In the genomic region with DNA sequence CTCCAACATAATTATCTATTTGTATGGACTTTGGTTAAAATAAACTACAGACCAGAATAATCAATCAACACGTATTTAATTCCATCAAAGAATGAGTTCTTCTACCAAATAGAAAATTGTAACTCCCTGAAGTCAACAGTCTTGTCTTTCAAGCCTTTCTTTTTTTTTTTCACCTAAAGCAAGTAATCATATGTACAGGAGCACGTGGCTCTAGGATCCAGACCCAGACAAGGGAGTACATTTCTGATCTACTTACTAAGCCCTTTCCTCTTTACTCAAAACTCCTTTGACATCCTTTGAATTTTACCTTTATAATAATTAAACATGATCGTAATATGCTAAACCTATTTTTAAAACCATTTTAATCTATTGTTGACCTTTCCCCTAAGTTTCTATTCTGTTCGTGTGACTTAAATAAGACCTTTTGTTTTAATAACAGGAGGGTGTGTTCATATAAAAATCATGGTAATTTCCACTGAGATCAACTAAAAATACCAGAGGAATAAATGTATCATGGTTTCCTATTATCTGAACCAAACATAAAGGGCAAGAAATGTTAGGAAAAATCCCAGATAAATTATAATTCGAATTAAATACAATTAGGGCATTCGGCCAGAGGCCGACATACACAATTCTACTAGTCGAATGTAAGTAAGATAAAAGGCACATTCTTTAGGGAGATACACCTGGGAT, we compare ENCODE assay signal across 2 cellular contexts.
TF ChIP-seq lines count a peak whose summit lies in the region.

No MANE protein-coding gene starts in this region.

TF ChIP-seq in SK-N-SH, 30 proteins besides CTCF, POLR2A, EP300 and RAD21 (continued from another document):
- TF ChIP-seq TEAD4 (IDR thresholded peaks at IDR 0.05; ENCODE audit: borderline replicate concordance, insufficient read depth) (no peak), RXRA (IDR thresholded peaks at IDR 0.05; ENCODE audit: borderline replicate concordance, low read depth) (no peak), MEF2A (IDR thresholded peaks at IDR 0.05; ENCODE audit: borderline replicate concordance, low read depth) (no peak), JUND (IDR thresholded peaks at IDR 0.05) (no peak), GATA2 (CRISPR knock-in tag; IDR thresholded peaks at IDR 0.05) (no peak), RCOR1 (IDR thresholded peaks at IDR 0.05; ENCODE audit: low read length) (no peak), NRF1 (IDR thresholded peaks at IDR 0.05; ENCODE audit: low read depth, low read length) (no peak)
- TF ChIP-seq, protein P1, sequence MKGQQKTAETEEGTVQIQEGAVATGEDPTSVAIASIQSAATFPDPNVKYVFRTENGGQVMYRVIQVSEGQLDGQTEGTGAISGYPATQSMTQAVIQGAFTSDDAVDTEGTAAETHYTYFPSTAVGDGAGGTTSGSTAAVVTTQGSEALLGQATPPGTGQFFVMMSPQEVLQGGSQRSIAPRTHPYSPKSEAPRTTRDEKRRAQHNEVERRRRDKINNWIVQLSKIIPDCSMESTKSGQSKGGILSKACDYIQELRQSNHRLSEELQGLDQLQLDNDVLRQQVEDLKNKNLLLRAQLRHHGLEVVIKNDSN (IDR thresholded peaks at IDR 0.05; ENCODE audit: borderline replicate concordance, low read depth) = no peak

TF ChIP-seq in SK-N-SH treated with all-trans-retinoic acid at 6 μM for 48 hours, 23 proteins besides CTCF, POLR2A, EP300 and RAD21 (continued from another document):
- TF ChIP-seq, protein P2, sequence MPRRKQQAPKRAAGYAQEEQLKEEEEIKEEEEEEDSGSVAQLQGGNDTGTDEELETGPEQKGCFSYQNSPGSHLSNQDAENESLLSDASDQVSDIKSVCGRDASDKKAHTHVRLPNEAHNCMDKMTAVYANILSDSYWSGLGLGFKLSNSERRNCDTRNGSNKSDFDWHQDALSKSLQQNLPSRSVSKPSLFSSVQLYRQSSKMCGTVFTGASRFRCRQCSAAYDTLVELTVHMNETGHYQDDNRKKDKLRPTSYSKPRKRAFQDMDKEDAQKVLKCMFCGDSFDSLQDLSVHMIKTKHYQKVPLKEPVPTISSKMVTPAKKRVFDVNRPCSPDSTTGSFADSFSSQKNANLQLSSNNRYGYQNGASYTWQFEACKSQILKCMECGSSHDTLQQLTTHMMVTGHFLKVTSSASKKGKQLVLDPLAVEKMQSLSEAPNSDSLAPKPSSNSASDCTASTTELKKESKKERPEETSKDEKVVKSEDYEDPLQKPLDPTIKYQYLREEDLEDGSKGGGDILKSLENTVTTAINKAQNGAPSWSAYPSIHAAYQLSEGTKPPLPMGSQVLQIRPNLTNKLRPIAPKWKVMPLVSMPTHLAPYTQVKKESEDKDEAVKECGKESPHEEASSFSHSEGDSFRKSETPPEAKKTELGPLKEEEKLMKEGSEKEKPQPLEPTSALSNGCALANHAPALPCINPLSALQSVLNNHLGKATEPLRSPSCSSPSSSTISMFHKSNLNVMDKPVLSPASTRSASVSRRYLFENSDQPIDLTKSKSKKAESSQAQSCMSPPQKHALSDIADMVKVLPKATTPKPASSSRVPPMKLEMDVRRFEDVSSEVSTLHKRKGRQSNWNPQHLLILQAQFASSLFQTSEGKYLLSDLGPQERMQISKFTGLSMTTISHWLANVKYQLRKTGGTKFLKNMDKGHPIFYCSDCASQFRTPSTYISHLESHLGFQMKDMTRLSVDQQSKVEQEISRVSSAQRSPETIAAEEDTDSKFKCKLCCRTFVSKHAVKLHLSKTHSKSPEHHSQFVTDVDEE (CRISPR knock-in tag; IDR thresholded peaks at IDR 0.05) = no peak
- no peak for TF ChIP-seq OSR1 (CRISPR knock-in tag; IDR thresholded peaks at IDR 0.05)
- TF ChIP-seq RARB (CRISPR knock-in tag; IDR thresholded peaks at IDR 0.05) = no peak
- TF ChIP-seq BACH2 (CRISPR knock-in tag; IDR thresholded peaks at IDR 0.05; ENCODE audit: borderline replicate concordance) = no peak
- TF ChIP-seq, protein P3, sequence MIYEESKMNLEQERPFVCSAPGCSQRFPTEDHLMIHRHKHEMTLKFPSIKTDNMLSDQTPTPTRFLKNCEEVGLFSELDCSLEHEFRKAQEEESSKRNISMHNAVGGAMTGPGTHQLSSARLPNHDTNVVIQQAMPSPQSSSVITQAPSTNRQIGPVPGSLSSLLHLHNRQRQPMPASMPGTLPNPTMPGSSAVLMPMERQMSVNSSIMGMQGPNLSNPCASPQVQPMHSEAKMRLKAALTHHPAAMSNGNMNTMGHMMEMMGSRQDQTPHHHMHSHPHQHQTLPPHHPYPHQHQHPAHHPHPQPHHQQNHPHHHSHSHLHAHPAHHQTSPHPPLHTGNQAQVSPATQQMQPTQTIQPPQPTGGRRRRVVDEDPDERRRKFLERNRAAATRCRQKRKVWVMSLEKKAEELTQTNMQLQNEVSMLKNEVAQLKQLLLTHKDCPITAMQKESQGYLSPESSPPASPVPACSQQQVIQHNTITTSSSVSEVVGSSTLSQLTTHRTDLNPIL (CRISPR knock-in tag; IDR thresholded peaks at IDR 0.05; ENCODE audit: low read depth) = no peak
- TF ChIP-seq ARNTL (CRISPR knock-in tag; IDR thresholded peaks at IDR 0.05; ENCODE audit: borderline replicate concordance, low read depth) = no peak
- TF ChIP-seq, protein P4, sequence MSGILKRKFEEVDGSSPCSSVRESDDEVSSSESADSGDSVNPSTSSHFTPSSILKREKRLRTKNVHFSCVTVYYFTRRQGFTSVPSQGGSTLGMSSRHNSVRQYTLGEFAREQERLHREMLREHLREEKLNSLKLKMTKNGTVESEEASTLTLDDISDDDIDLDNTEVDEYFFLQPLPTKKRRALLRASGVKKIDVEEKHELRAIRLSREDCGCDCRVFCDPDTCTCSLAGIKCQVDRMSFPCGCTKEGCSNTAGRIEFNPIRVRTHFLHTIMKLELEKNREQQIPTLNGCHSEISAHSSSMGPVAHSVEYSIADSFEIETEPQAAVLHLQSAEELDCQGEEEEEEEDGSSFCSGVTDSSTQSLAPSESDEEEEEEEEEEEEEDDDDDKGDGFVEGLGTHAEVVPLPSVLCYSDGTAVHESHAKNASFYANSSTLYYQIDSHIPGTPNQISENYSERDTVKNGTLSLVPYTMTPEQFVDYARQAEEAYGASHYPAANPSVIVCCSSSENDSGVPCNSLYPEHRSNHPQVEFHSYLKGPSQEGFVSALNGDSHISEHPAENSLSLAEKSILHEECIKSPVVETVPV (CRISPR knock-in tag; IDR thresholded peaks at IDR 0.05) = no peak
- no peak for TF ChIP-seq ZNF8 (CRISPR knock-in tag; IDR thresholded peaks at IDR 0.05)
- no peak for TF ChIP-seq ZC3H10 (CRISPR knock-in tag; IDR thresholded peaks at IDR 0.05)
- TF ChIP-seq TCF4 (CRISPR knock-in tag; IDR thresholded peaks at IDR 0.05; ENCODE audit: borderline replicate concordance) = no peak
- no peak for TF ChIP-seq ZFP30 (CRISPR knock-in tag; IDR thresholded peaks at IDR 0.05)
- TF ChIP-seq ZFP3 (CRISPR knock-in tag; IDR thresholded peaks at IDR 0.05) = no peak
- TF ChIP-seq, protein P5, sequence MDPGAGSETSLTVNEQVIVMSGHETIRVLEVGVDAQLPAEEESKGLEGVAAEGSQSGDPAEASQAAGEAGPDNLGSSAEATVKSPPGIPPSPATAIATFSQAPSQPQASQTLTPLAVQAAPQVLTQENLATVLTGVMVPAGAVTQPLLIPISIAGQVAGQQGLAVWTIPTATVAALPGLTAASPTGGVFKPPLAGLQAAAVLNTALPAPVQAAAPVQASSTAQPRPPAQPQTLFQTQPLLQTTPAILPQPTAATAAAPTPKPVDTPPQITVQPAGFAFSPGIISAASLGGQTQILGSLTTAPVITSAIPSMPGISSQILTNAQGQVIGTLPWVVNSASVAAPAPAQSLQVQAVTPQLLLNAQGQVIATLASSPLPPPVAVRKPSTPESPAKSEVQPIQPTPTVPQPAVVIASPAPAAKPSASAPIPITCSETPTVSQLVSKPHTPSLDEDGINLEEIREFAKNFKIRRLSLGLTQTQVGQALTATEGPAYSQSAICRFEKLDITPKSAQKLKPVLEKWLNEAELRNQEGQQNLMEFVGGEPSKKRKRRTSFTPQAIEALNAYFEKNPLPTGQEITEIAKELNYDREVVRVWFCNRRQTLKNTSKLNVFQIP (CRISPR knock-in tag; IDR thresholded peaks at IDR 0.05; ENCODE audit: borderline replicate concordance, low read depth) = no peak
- TF ChIP-seq SNAI2 (CRISPR knock-in tag; IDR thresholded peaks at IDR 0.05) = no peak
- TF ChIP-seq, protein P6, sequence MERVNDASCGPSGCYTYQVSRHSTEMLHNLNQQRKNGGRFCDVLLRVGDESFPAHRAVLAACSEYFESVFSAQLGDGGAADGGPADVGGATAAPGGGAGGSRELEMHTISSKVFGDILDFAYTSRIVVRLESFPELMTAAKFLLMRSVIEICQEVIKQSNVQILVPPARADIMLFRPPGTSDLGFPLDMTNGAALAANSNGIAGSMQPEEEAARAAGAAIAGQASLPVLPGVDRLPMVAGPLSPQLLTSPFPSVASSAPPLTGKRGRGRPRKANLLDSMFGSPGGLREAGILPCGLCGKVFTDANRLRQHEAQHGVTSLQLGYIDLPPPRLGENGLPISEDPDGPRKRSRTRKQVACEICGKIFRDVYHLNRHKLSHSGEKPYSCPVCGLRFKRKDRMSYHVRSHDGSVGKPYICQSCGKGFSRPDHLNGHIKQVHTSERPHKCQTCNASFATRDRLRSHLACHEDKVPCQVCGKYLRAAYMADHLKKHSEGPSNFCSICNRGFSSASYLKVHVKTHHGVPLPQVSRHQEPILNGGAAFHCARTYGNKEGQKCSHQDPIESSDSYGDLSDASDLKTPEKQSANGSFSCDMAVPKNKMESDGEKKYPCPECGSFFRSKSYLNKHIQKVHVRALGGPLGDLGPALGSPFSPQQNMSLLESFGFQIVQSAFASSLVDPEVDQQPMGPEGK (CRISPR knock-in tag; IDR thresholded peaks at IDR 0.05; ENCODE audit: borderline replicate concordance) = no peak
- no peak for TF ChIP-seq ESRRG (CRISPR knock-in tag; IDR thresholded peaks at IDR 0.05)
